Comparison of ENCODE assay signal across 13 cellular contexts in genomic region chr4:39626261-39626660, GRCh38. TPM values are rescaled to one million over a fixed set of nuclear protein-coding genes. Genes with fewer than 3 reads are reported as not detected.
DNase-seq lines count a peak whose midpoint lies in the region; ATAC-seq and TF ChIP-seq lines count a peak whose summit lies in the region.
"Had no signal": no experiment of that assay in that cellular context is flagged by ENCODE, and none has a peak within 500 bp of the region (broad histone marks: within the 10 kb centered on the region; RNA-seq: fewer than 3 reads in every experiment).

No MANE protein-coding gene starts in this region.

- no peak overlapping the region for H3K27ac Mint-ChIP-seq in T-helper 17 cell
- no peak overlapping the region for H3K27ac Mint-ChIP-seq in activated CD4-positive, alpha-beta T cell treated with anti-CD3 and anti-CD28 coated beads, Interleukin-2, amount 10 ng/mL, durations not matched to agents 24 days and 14 days

- in situ Hi-C loops in GM13976 (cut with MboI; ENCODE audit: low sequenced_read_pairs, unreplicated experiment), result no loop called here

- H3K9me3 Mint-ChIP-seq in activated CD4-positive, alpha-beta T cell treated with anti-CD3 and anti-CD28 coated beads, Interleukin-2, amount 10 ng/mL, durations not matched to agents 24 days and 14 days, result no peaks in the 10 kb centered on the region

- no peaks in the 10 kb centered on the region for H3K9me3 ChIP-seq in T-helper 17 cell (ENCODE audit: control insufficient read depth, low read length, poor library complexity, severe bottlenecking)
- H3K9me3 ChIP-seq: heart right ventricle had no signal

- H3K36me3 Mint-ChIP-seq in T-helper 17 cell (ENCODE audit: low read depth), result peaks cover 2% of the 10 kb centered on the region
- no peaks in the 10 kb centered on the region for H3K36me3 Mint-ChIP-seq in activated CD4-positive, alpha-beta T cell treated with anti-CD3 and anti-CD28 coated beads, Interleukin-2, amount 10 ng/mL, durations not matched to agents 24 days and 14 days (ENCODE audit: low read depth)

- intact Hi-C loops in activated CD4-positive, alpha-beta T cell treated with anti-CD3 and anti-CD28 coated beads, Interleukin-2, amount 10 ng/mL, durations not matched to agents 24 days and 14 days (cut with micrococcal nuclease), result no loop called here

- TF ChIP-seq CTCF in GM13976 (IDR thresholded peaks at IDR 0.05; ENCODE audit: borderline replicate concordance, control extremely low read depth, extremely low read depth, insufficient read depth, missing control alignments), result no peak

- DNase-seq in GM13976 (ENCODE audit: low spot score), result peak; percentile 55
- DNase-seq in T-helper 17 cell, result no peak
- no peak for DNase-seq in RPMI8226
- no peak for DNase-seq in cortex of kidney (lab: John Stamatoyannopoulos, UW)
- no peak for DNase-seq in activated CD4-positive, alpha-beta T cell treated with anti-CD3 and anti-CD28 coated beads, Interleukin-2, amount 10 ng/mL, durations not matched to agents 24 days and 14 days
- DNase-seq in ecto neural progenitor cell (ENCODE audit: low spot score), result no peak
- DNase-seq: activated T-cell treated with anti-CD3 and anti-CD28 coated beads for 4 hours, COR-L47, HCEC 1CT, heart right ventricle, NCI-H1105 had no signal

- peaks cover 7% of the 10 kb centered on the region for H3K4me1 Mint-ChIP-seq in T-helper 17 cell
- no peaks in the 10 kb centered on the region for H3K4me1 Mint-ChIP-seq in activated CD4-positive, alpha-beta T cell treated with anti-CD3 and anti-CD28 coated beads, Interleukin-2, amount 10 ng/mL, durations not matched to agents 24 days and 14 days

- H3K27me3 Mint-ChIP-seq in T-helper 17 cell, result no peaks in the 10 kb centered on the region
- H3K27me3 Mint-ChIP-seq in activated CD4-positive, alpha-beta T cell treated with anti-CD3 and anti-CD28 coated beads, Interleukin-2, amount 10 ng/mL, durations not matched to agents 24 days and 14 days, result no peaks in the 10 kb centered on the region

- H3K4me3 Mint-ChIP-seq in T-helper 17 cell, result no peak overlapping the region
- no peak overlapping the region for H3K4me3 Mint-ChIP-seq in activated CD4-positive, alpha-beta T cell treated with anti-CD3 and anti-CD28 coated beads, Interleukin-2, amount 10 ng/mL, durations not matched to agents 24 days and 14 days

- ATAC-seq in GM21381 (IDR thresholded peaks at IDR 0.05; ENCODE audit: unreplicated experiment) (peak; percentile 67), HG03108 (IDR thresholded peaks at IDR 0.05; ENCODE audit: unreplicated experiment) (peak; percentile 53), T-helper 17 cell (peak; percentile 64)
- ATAC-seq: heart right ventricle had no signal

RNA-seq across cellular contexts. Expression of gene SMIM14, which starts 12.4 kb away (rescaled TPM):
- 1 to 10 TPM; 8.3 to 9.3 TPM for total RNA-seq in T-helper 17 cell
- total RNA-seq in activated CD4-positive, alpha-beta T cell treated with anti-CD3 and anti-CD28 coated beads, Interleukin-2, amount 10 ng/mL, durations not matched to agents 24 days and 14 days, result 1.0 and 2.0 TPM in 2 replicates
